ENCODE assay signal across 15 cellular contexts in the genomic region with DNA sequence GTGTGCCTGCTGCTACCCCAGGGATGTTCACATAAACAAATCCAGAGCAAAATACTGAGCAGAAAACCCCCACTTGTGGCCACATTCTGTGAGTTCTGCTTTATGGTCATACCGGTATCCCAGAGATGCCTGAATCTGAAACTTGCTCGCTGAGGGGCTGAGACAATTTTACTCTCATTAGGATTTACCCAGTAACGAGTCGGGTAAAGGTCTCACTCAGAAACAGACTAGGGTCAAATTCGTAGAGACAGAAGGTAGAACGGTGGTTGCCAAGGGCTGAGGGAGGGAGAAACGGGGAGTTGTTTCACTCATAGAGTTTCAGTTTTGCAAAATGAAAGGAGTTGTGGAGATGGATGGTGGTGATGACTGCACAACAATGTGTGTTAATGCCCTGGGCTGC. TPM values are rescaled to one million over a fixed set of nuclear protein-coding genes. Genes with fewer than 3 reads are reported as not detected.
DNase-seq lines count a peak whose midpoint lies in the region; ATAC-seq and TF ChIP-seq lines count a peak whose summit lies in the region.
"Had no signal": no experiment of that assay in that cellular context is flagged by ENCODE, and none has a peak within 500 bp of the region (broad histone marks: within the 10 kb centered on the region; RNA-seq: fewer than 3 reads in every experiment).

No MANE protein-coding gene starts in this region.

- H3K36me3 ChIP-seq in psoas muscle (ENCODE audit: insufficient read depth in 1 of 2, low read depth in 1 of 2): no peaks in the 10 kb centered on the region
- H3K36me3 ChIP-seq: SJCRH30 had no signal

- no peaks in the 10 kb centered on the region for H3K4me1 ChIP-seq in psoas muscle
- H3K4me1 ChIP-seq: SJCRH30 had no signal

- DNase-seq in activated naive CD4-positive, alpha-beta T cell treated with anti-CD3 and anti-CD28 coated beads for 36 hours: peak; percentile 22
- DNase-seq in activated naive CD4-positive, alpha-beta T cell treated with anti-CD3 and anti-CD28 coated beads, Interleukin-2, amount 10 ng/mL, durations not matched to agents 7 days and 5 days: no peak
- DNase-seq in stimulated activated CD4-positive, alpha-beta T cell treated with anti-CD3 and anti-CD28 coated beads, Interleukin-4, amount 100 ng/mL, for 24 hours: peak; percentile 33
- no peak for DNase-seq in NCI-H1092 (lab: John Stamatoyannopoulos, UW)
- no peak for DNase-seq in germinal center (ENCODE audit: low spot score)
- no peak for DNase-seq in psoas muscle
- DNase-seq: SJCRH30 had no signal

- no peak overlapping the region for H3K4me3 Mint-ChIP-seq in activated naive CD4-positive, alpha-beta T cell treated with anti-CD3 and anti-CD28 coated beads for 36 hours
- H3K4me3 Mint-ChIP-seq in activated naive CD4-positive, alpha-beta T cell treated with anti-CD3 and anti-CD28 coated beads, Interleukin-2, amount 10 ng/mL, durations not matched to agents 7 days and 5 days: no peak overlapping the region
- H3K4me3 Mint-ChIP-seq: natural killer cell treated with Interleukin-12 subunit alpha and Interleukin-12 subunit beta and Interleukin-15 and Interleukin-18, amount 100 ng/mL, for 72 hours; stimulated activated naive CD8-positive, alpha-beta T cell treated with anti-CD3 and anti-CD28 coated beads, Interleukin-15, Interleukin-2, amounts not matched to agents 100 ng/mL and 50 ng/mL, for 24 hours had no signal

- CTCF ChIA-PET in activated naive CD4-positive, alpha-beta T cell treated with anti-CD3 and anti-CD28 coated beads for 36 hours (lab: Charles Lee): interaction anchor here (3.7 kb wide), 1 partner anchor 12 kb away, joined by 17 read pairs; no protein-coding TSS in a partner anchor
- CTCF ChIA-PET in activated naive CD4-positive, alpha-beta T cell treated with anti-CD3 and anti-CD28 coated beads, Interleukin-2, amount 10 ng/mL, durations not matched to agents 7 days and 5 days (lab: Charles Lee): interaction anchor here (0.8 kb wide), 1 partner anchor 30 kb away, joined by 5 read pairs; no protein-coding TSS in a partner anchor

- no peak overlapping the region for H3K27ac ChIP-seq in psoas muscle
- H3K27ac ChIP-seq: SJCRH30 had no signal

- H3K4me3 ChIP-seq in psoas muscle: no peak overlapping the region
- H3K4me3 ChIP-seq: SJCRH30, smooth muscle cell had no signal

- H3K9me3 ChIP-seq in psoas muscle: no peaks in the 10 kb centered on the region
- H3K9me3 ChIP-seq: SJCRH30 had no signal

- no peak for TF ChIP-seq CTCF in psoas muscle (IDR thresholded peaks at IDR 0.05)

- H3K36me3 Mint-ChIP-seq in activated naive CD4-positive, alpha-beta T cell treated with anti-CD3 and anti-CD28 coated beads for 36 hours (ENCODE audit: low read depth): no peaks in the 10 kb centered on the region
- H3K36me3 Mint-ChIP-seq in activated naive CD4-positive, alpha-beta T cell treated with anti-CD3 and anti-CD28 coated beads, Interleukin-2, amount 10 ng/mL, durations not matched to agents 7 days and 5 days: no peaks in the 10 kb centered on the region
- H3K36me3 Mint-ChIP-seq: natural killer cell treated with Interleukin-12 subunit alpha and Interleukin-12 subunit beta and Interleukin-15 and Interleukin-18, amount 100 ng/mL, for 72 hours had no signal

- 73 to 83% (median 75%) methylated on average over 7 of the region's 7 CpGs for WGBS in psoas muscle, 3 donors

- peak; percentile 61 for ATAC-seq in GM21526 (IDR thresholded peaks at IDR 0.05; ENCODE audit: low FRiP score, unreplicated experiment)
- ATAC-seq in HG03521 (IDR thresholded peaks at IDR 0.05; ENCODE audit: unreplicated experiment): peak; percentile 72
- no peak for ATAC-seq in psoas muscle

- H3K4me1 Mint-ChIP-seq in activated naive CD4-positive, alpha-beta T cell treated with anti-CD3 and anti-CD28 coated beads for 36 hours (ENCODE audit: low read depth): peaks cover 36% of the 10 kb centered on the region
- H3K4me1 Mint-ChIP-seq in activated naive CD4-positive, alpha-beta T cell treated with anti-CD3 and anti-CD28 coated beads, Interleukin-2, amount 10 ng/mL, durations not matched to agents 7 days and 5 days: peaks cover 25% of the 10 kb centered on the region

- no peaks in the 10 kb centered on the region for H3K9me3 Mint-ChIP-seq in activated naive CD4-positive, alpha-beta T cell treated with anti-CD3 and anti-CD28 coated beads for 36 hours
- no peaks in the 10 kb centered on the region for H3K9me3 Mint-ChIP-seq in activated naive CD4-positive, alpha-beta T cell treated with anti-CD3 and anti-CD28 coated beads, Interleukin-2, amount 10 ng/mL, durations not matched to agents 7 days and 5 days
- H3K9me3 Mint-ChIP-seq: natural killer cell treated with Interleukin-12 subunit alpha and Interleukin-12 subunit beta and Interleukin-15 and Interleukin-18, amount 100 ng/mL, for 72 hours had no signal

- intact Hi-C loops in activated naive CD4-positive, alpha-beta T cell treated with anti-CD3 and anti-CD28 coated beads for 36 hours (cut with micrococcal nuclease): no loop called here
- intact Hi-C loops in psoas muscle (cut with DNase I): no loop called here

- peaks cover 5 to 24% (median 12%) of the 10 kb centered on the region in 3 donors for H3K27me3 ChIP-seq in psoas muscle (ENCODE audit: insufficient read depth in 3 of 3, low read length in 2 of 3)

- peaks cover 2% of the 10 kb centered on the region for H3K27me3 Mint-ChIP-seq in activated naive CD4-positive, alpha-beta T cell treated with anti-CD3 and anti-CD28 coated beads for 36 hours (ENCODE audit: low read depth)
- peaks cover 27% of the 10 kb centered on the region for H3K27me3 Mint-ChIP-seq in activated naive CD4-positive, alpha-beta T cell treated with anti-CD3 and anti-CD28 coated beads, Interleukin-2, amount 10 ng/mL, durations not matched to agents 7 days and 5 days

- no peak overlapping the region for H3K27ac Mint-ChIP-seq in activated naive CD4-positive, alpha-beta T cell treated with anti-CD3 and anti-CD28 coated beads for 36 hours
- no peak overlapping the region for H3K27ac Mint-ChIP-seq in activated naive CD4-positive, alpha-beta T cell treated with anti-CD3 and anti-CD28 coated beads, Interleukin-2, amount 10 ng/mL, durations not matched to agents 7 days and 5 days
- H3K27ac Mint-ChIP-seq: natural killer cell treated with Interleukin-12 subunit alpha and Interleukin-12 subunit beta and Interleukin-15 and Interleukin-18, amount 100 ng/mL, for 72 hours; stimulated activated naive CD8-positive, alpha-beta T cell treated with anti-CD3 and anti-CD28 coated beads, Interleukin-15, Interleukin-2, amounts not matched to agents 100 ng/mL and 50 ng/mL, for 24 hours had no signal

RNA-seq across cellular contexts. Expression of gene NKX2-2, which starts 45.4 kb away (rescaled TPM):
- total RNA-seq in activated naive CD4-positive, alpha-beta T cell treated with anti-CD3 and anti-CD28 coated beads for 36 hours: not detected
- total RNA-seq in psoas muscle: not detected
- not detected for polyA plus RNA-seq in psoas muscle
- total RNA-seq: activated CD8-positive, alpha-beta memory T cell treated with anti-CD3 and anti-CD28 coated beads for 36 hours; fibroblast of lung; natural killer cell treated with Interleukin-12 subunit alpha and Interleukin-12 subunit beta and Interleukin-15 and Interleukin-18, amount 100 ng/mL, for 72 hours; SJCRH30; smooth muscle cell had no signal
- polyA plus RNA-seq: fibroblast of lung, keratinocyte, smooth muscle cell had no signal

Comparison
In these comparisons a context has a peak if more than half of its experiments do, and no peak if none do; other contexts are left out.
1. DNase-seq: peak in activated naive CD4-positive, alpha-beta T cell treated with anti-CD3 and anti-CD28 coated beads for 36 hours (single experiment) and stimulated activated CD4-positive, alpha-beta T cell treated with anti-CD3 and anti-CD28 coated beads, Interleukin-4, amount 100 ng/mL, for 24 hours (single experiment); none in activated naive CD4-positive, alpha-beta T cell treated with anti-CD3 and anti-CD28 coated beads, Interleukin-2, amount 10 ng/mL, durations not matched to agents 7 days and 5 days (single experiment), NCI-H1092 (single experiment), germinal center (single experiment) and psoas muscle (0 of 2).
2. ATAC-seq: peak in GM21526 (single experiment) and HG03521 (single experiment); none in psoas muscle (0 of 4).